ENCODE assay signal across 13 cellular contexts in the genomic region with DNA sequence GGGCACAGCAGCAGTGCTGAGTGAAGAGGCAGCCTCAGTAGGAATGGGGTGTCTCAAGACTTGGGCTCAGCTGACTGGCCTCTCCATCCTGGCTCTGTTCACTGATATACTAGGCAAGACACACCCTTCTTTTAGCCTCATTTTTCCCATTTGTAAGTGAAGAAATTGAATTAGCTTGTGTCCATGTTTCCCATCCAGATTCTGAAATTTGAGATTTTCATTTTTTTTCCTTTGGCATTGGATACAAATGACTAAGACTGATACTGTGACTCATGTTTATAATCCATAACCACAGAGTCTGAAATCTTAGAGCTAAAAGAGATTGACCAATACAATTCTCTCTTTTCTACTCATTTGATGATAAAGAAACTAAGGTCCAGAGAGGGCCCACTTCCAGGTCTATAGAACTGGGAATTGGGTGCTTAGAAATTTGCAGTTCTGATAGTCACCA.
DNase-seq lines count a peak whose midpoint lies in the region; ATAC-seq and TF ChIP-seq lines count a peak whose summit lies in the region.
"Had no signal": no experiment of that assay in that cellular context is flagged by ENCODE, and none has a peak within 500 bp of the region (broad histone marks: within the 10 kb centered on the region; RNA-seq: fewer than 3 reads in every experiment).

No MANE protein-coding gene starts in this region.

- H3K27ac ChIP-seq in left ventricle myocardium inferior (replicated peaks) (no peak overlapping the region), vagina (peak overlapping the region; percentile 72)
- H3K27ac ChIP-seq: right lobe of liver, tibial artery had no signal

- ATAC-seq in Right ventricle myocardium inferior (peak; percentile 65), left ventricle myocardium superior (peak; percentile 65), GM21515 (IDR thresholded peaks at IDR 0.05; ENCODE audit: unreplicated experiment) (no peak), HG03565 (IDR thresholded peaks at IDR 0.05; ENCODE audit: unreplicated experiment) (no peak)
- no peak for ATAC-seq in activated CD4-positive, CD25-positive, alpha-beta regulatory T cell treated with anti-CD3 and anti-CD28 coated beads, Interleukin-2, amount 50 U/mL, for 24 hours
- ATAC-seq: Panc1, right lobe of liver had no signal

- DNase-seq in Right ventricle myocardium inferior (ENCODE audit: missing footprints) (no peak), left ventricle myocardium inferior (no peak), astrocyte of the cerebellum (ENCODE audit: low read depth) (peak; percentile 79), left ventricle myocardium superior (no peak), vagina (ENCODE audit: extremely low spot score in 2 of 2) (no peak)
- DNase-seq: 8988T, MV-4-11, right lobe of liver had no signal

- H3K36me3 ChIP-seq in left ventricle myocardium inferior (no peaks in the 10 kb centered on the region), vagina (no peaks in the 10 kb centered on the region)
- H3K36me3 ChIP-seq: right lobe of liver had no signal

- H3K4me1 ChIP-seq in left ventricle myocardium inferior (peaks cover 24% of the 10 kb centered on the region), vagina (peaks cover 6% of the 10 kb centered on the region)
- H3K4me1 ChIP-seq: right lobe of liver, tibial artery had no signal

- no peaks in the 10 kb centered on the region for H3K9me3 ChIP-seq in left ventricle myocardium inferior (replicated peaks)
- H3K9me3 ChIP-seq in vagina, result no peaks in the 10 kb centered on the region
- H3K9me3 ChIP-seq: right lobe of liver, tibial artery had no signal

- in situ Hi-C loops in astrocyte of the cerebellum (cut with HindIII; ENCODE audit: low sequenced_read_pairs), result no loop called here

- H3K4me3 ChIP-seq in left ventricle myocardium inferior (no peak overlapping the region), astrocyte of the cerebellum (ENCODE audit: low read depth, low read length) (no peak overlapping the region), vagina (no peak overlapping the region)
- H3K4me3 ChIP-seq: right lobe of liver, tibial artery had no signal

- no peak for TF ChIP-seq POLR2A in vagina (IDR thresholded peaks at IDR 0.05)

- H3K27me3 ChIP-seq in left ventricle myocardium inferior (ENCODE audit: low read depth), result no peaks in the 10 kb centered on the region
- no peaks in the 10 kb centered on the region for H3K27me3 ChIP-seq in vagina
- H3K27me3 ChIP-seq: right lobe of liver, tibial artery had no signal

- intact Hi-C loops in Right ventricle myocardium inferior (cut with DNase I) (loop anchor here (10.0 kb wide), 2 partner anchors 111 to 129 kb away; a partner anchor contains a TSS), left ventricle myocardium inferior (cut with micrococcal nuclease) (no loop called here), left ventricle myocardium superior (cut with micrococcal nuclease) (no loop called here), vagina (cut with DNase I) (no loop called here)

- TF ChIP-seq CTCF in left ventricle myocardium inferior (IDR thresholded peaks at IDR 0.05; ENCODE audit: borderline replicate concordance) (no peak), astrocyte of the cerebellum (IDR thresholded peaks at IDR 0.05; ENCODE audit: low read depth, low read length, missing control alignments) (no peak), vagina (IDR thresholded peaks at IDR 0.05) (no peak)

Comparison
In these comparisons a context has a peak if more than half of its experiments do, and no peak if none do; other contexts are left out.
1. ATAC-seq: peak in Right ventricle myocardium inferior (single experiment) and left ventricle myocardium superior (single experiment); none in activated CD4-positive, CD25-positive, alpha-beta regulatory T cell treated with anti-CD3 and anti-CD28 coated beads, Interleukin-2, amount 50 U/mL, for 24 hours (0 of 2), GM21515 (single experiment) and HG03565 (single experiment).